Comparison of ENCODE assay signal across 1 cellular context in the genomic region with DNA sequence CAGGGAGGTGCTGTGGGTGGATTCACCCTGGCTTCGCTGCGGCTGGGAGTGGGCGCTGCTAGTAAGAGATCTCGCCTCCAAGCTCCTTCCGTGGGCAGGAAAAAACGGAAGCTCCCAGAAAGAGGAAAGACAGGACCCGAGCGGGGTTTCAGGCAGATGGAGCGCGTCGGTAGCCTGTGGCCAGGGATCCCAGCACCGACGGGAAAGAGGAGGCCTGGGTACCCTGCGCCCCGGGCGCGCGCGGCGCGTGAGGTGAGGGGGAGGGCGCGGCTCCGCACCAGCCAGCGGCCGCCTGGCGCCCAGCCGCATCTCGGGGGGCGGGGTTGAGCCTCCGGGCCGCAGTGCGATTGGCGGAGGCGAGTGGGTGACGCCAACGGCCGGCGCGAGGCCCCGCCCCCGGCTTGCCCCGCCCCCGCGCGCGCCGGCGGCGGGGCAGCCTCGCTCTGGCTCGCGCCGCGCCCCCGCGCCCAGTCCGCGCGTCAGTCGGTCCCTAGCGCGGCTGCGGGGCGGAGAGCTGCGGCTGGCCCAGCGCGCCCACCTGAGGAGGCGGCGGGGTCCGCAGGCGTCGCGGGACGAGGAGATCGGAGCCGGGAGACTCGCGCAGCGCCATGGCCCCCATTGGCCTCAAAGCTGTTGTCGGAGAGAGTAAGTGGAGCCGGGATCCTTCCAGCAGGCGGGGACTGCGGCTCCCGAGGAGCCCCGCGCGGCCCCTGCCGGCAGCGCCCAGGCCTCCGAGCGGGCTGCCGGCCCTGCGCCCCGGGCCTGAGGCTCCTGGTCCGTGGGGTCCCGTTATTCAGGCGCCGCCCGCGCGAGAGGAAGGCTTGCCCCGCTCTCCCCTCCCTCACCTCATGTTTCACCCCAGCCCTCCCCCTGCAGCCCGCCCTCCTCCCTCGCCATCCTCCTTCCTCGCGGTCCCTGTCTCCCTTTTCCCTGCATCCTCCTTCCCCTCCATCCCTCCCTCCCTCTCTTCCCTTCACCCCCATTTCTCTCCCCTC.
TF ChIP-seq lines count a peak whose summit lies in the region.

Gene STXBP1, plus strand, starts transcription at position 482 of the 995 bp plus-strand sequence. Its CDS starts 127 bp downstream, at position 609.

TF ChIP-seq in GM12878, 131 proteins besides CTCF, POLR2A, EP300 and RAD21 (continued from another document):
- TF ChIP-seq SRF (IDR thresholded peaks at IDR 0.05; ENCODE audit: low read depth in 2 of 2, low read length in 2 of 2) (no peak), SMC3 (IDR thresholded peaks at IDR 0.05; ENCODE audit: borderline replicate concordance, low read length) (no peak), KAT2A (conservative IDR thresholded peaks at IDR 0.05; ENCODE audit: control insufficient read depth, low read depth, low read length) (no peak), IKZF1 (conservative IDR thresholded peaks at IDR 0.05) (peak; percentile 65), E4F1 (IDR thresholded peaks at IDR 0.05; ENCODE audit: borderline replicate concordance, partially characterized antibody) (no peak), MEF2A (IDR thresholded peaks at IDR 0.05; ENCODE audit: insufficient read depth, low read depth, low read length) (no peak), RBBP5 (conservative IDR thresholded peaks at IDR 0.05) (no peak), YBX1 (IDR thresholded peaks at IDR 0.05) (no peak), ATF7 (IDR thresholded peaks at IDR 0.05; ENCODE audit: low read depth) (no peak)
- TF ChIP-seq, protein P1, sequence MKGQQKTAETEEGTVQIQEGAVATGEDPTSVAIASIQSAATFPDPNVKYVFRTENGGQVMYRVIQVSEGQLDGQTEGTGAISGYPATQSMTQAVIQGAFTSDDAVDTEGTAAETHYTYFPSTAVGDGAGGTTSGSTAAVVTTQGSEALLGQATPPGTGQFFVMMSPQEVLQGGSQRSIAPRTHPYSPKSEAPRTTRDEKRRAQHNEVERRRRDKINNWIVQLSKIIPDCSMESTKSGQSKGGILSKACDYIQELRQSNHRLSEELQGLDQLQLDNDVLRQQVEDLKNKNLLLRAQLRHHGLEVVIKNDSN (IDR thresholded peaks at IDR 0.05; ENCODE audit: borderline replicate concordance, extremely low read length, insufficient read depth, low read depth, low read length): no peak
